ENCODE assay signal across 8 cellular contexts in the genomic region with DNA sequence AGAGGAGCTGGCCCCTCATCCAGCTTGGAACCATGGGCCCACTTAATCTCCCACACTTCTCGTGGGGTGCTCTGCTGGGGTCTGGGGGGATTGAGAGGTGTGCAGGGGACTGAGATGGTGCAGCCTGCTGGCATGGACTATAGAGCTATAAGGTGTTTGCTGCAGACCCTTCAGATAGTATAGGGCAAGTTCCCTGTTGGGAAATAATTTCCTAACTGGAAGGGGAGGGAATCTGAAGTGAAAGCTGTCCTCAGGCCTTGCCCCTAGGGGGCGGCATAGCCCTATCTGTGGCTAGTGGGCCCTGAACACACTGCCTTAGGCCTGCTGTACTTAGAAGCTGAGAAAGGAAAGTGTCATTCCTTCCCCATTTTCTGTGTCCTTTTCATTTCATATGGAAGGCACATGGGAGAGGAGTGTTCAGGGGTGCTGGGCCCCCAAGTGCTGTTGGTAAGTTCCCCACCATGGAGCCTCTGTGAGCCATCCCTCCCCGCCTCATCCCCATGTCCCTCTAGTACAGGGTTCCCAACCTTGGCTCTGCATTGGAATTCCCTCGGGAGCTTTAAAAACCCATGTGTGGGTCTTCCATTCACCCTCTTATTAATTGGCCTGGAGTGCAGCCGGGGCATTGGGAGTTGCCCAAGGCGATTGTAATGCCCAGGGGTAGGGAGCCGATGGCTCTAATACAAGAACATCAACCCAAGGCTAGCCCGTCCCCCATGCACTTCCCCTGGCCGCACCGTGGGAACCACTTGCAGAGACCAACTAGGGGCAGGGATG. TPM values are rescaled to one million over a fixed set of nuclear protein-coding genes. Genes with fewer than 3 reads are reported as not detected.
DNase-seq lines count a peak whose midpoint lies in the region; ATAC-seq and TF ChIP-seq lines count a peak whose summit lies in the region.

No MANE protein-coding gene starts in this region.

- no peak for TF ChIP-seq POLR2A in suprapubic skin (IDR thresholded peaks at IDR 0.05)

- H3K4me3 Mint-ChIP-seq in activated CD4-positive, alpha-beta memory T cell treated with anti-CD3 and anti-CD28 coated beads for 36 hours: no peak overlapping the region
- H3K4me3 Mint-ChIP-seq in endothelial cell (ENCODE audit: unreplicated experiment): no peak overlapping the region

- no peak overlapping the region for H3K27ac Mint-ChIP-seq in activated CD4-positive, alpha-beta memory T cell treated with anti-CD3 and anti-CD28 coated beads for 36 hours
- H3K27ac Mint-ChIP-seq in endothelial cell (ENCODE audit: unreplicated experiment): no peak overlapping the region

- no peaks in the 10 kb centered on the region for H3K4me1 ChIP-seq in HEK293 (ENCODE audit: control insufficient read depth, insufficient read depth, low read length)
- H3K4me1 ChIP-seq in mesodermal cell (ENCODE audit: control insufficient read depth, insufficient read depth, low read length, poor library complexity, severe bottlenecking): peaks cover 28% of the 10 kb centered on the region
- peaks cover 29% of the 10 kb centered on the region for H3K4me1 ChIP-seq in suprapubic skin

- DNase-seq in CD1c-positive myeloid dendritic cell (ENCODE audit: extremely low spot score) (peak; percentile 58), NCI-H526 (lab: John Stamatoyannopoulos, UW) (peak; percentile 58 to 87), endothelial cell (ENCODE audit: low spot score) (peak; percentile 83), suprapubic skin (ENCODE audit: low spot score in 2 of 2) (no peak)
- DNase-seq in activated CD4-positive, alpha-beta memory T cell treated with anti-CD3 and anti-CD28 coated beads for 36 hours: peak; percentile 62

- H3K27ac ChIP-seq in HEK293 (ENCODE audit: extremely low read depth, low read depth, low read length) (no peak overlapping the region), mesodermal cell (ENCODE audit: low read depth, low read length, severe bottlenecking) (peak overlapping the region; percentile 78), suprapubic skin (no peak overlapping the region)

- no peaks in the 10 kb centered on the region for H3K27me3 ChIP-seq in suprapubic skin

- no peaks in the 10 kb centered on the region for H3K9me3 Mint-ChIP-seq in activated CD4-positive, alpha-beta memory T cell treated with anti-CD3 and anti-CD28 coated beads for 36 hours
- H3K9me3 Mint-ChIP-seq in endothelial cell (ENCODE audit: unreplicated experiment): no peaks in the 10 kb centered on the region

- no peak for ATAC-seq in GM21423 (IDR thresholded peaks at IDR 0.05; ENCODE audit: unreplicated experiment)

- H3K4me3 ChIP-seq in HEK293 (ENCODE audit: low read depth, low read length) (no peak overlapping the region), mesodermal cell (ENCODE audit: extremely low read depth, insufficient read depth, low read length, poor library complexity, severe bottlenecking) (no peak overlapping the region), suprapubic skin (no peak overlapping the region)

- peaks cover 27 to 41% of the 10 kb centered on the region in 2 experiments for H3K36me3 ChIP-seq in HEK293 (ENCODE audit: control insufficient read depth in 2 of 2, insufficient read depth in 1 of 2, low read length in 2 of 2)
- peaks cover 43% of the 10 kb centered on the region for H3K36me3 ChIP-seq in mesodermal cell (ENCODE audit: control insufficient read depth, insufficient read depth, low read length)
- H3K36me3 ChIP-seq in suprapubic skin: peaks cover 35% of the 10 kb centered on the region

- 73 to 82% methylated on average over 8 to 9 of the region's 10 CpGs for WGBS in mesodermal cell (ENCODE audit: insufficient coverage in 2 of 2), 2 experiments
- 50% methylated on average over 9 of the region's 10 CpGs for WGBS in suprapubic skin

- no peak for TF ChIP-seq EP300 in suprapubic skin (IDR thresholded peaks at IDR 0.05)

- intact Hi-C loops in activated CD4-positive, alpha-beta memory T cell treated with anti-CD3 and anti-CD28 coated beads for 36 hours (cut with micrococcal nuclease): loop anchor here (1.0 to 2.0 kb wide), 2 partner anchors 59 to 372 kb away; no protein-coding TSS in a partner anchor

- no peaks in the 10 kb centered on the region for H3K9me3 ChIP-seq in HEK293 (ENCODE audit: control insufficient read depth, insufficient read depth, low read depth, low read length)
- H3K9me3 ChIP-seq in mesodermal cell (ENCODE audit: control insufficient read depth, low read length): no peaks in the 10 kb centered on the region
- H3K9me3 ChIP-seq in suprapubic skin: no peaks in the 10 kb centered on the region

- TF ChIP-seq CTCF in HEK293 (tag by site-specific recombination; IDR thresholded peaks at IDR 0.05) (peak; percentile 81), endothelial cell (IDR thresholded peaks at IDR 0.05; ENCODE audit: unreplicated experiment) (peak; percentile 76), suprapubic skin (IDR thresholded peaks at IDR 0.05) (peak; percentile 28 to 72)

- POLR2A ChIA-PET in HEK293 (lab: Yijun Ruan, JAX): interaction anchor here (0.6 to 1.1 kb wide), 3 partner anchors 9 to 110 kb away, joined by 3 to 4 read pairs (median 3); no protein-coding TSS in a partner anchor
- POLR2A ChIA-PET in activated CD4-positive, alpha-beta memory T cell treated with anti-CD3 and anti-CD28 coated beads for 36 hours (lab: Charles Lee): interaction anchor here (1.2 kb wide), 1 partner anchor 53 kb away, joined by 3 read pairs; no protein-coding TSS in a partner anchor

- H3K4me1 Mint-ChIP-seq in activated CD4-positive, alpha-beta memory T cell treated with anti-CD3 and anti-CD28 coated beads for 36 hours (ENCODE audit: low read depth): peaks cover 14% of the 10 kb centered on the region
- H3K4me1 Mint-ChIP-seq in endothelial cell (ENCODE audit: unreplicated experiment): peaks cover 3% of the 10 kb centered on the region

- no peaks in the 10 kb centered on the region for H3K27me3 Mint-ChIP-seq in activated CD4-positive, alpha-beta memory T cell treated with anti-CD3 and anti-CD28 coated beads for 36 hours
- peaks cover 10% of the 10 kb centered on the region for H3K27me3 Mint-ChIP-seq in endothelial cell (ENCODE audit: unreplicated experiment)

- CTCF ChIA-PET in HEK293 (lab: Yijun Ruan, JAX): interaction anchor here (0.5 to 6.7 kb wide), 63 partner anchors 9 to 1048 kb away, joined by 3 to 94 read pairs (median 4); a partner anchor contains a TSS
- CTCF ChIA-PET in activated CD4-positive, alpha-beta memory T cell treated with anti-CD3 and anti-CD28 coated beads for 36 hours (lab: Charles Lee): interaction anchor here (0.6 to 4.1 kb wide), 27 partner anchors 8 to 1170 kb away, joined by 3 to 21 read pairs (median 3); a partner anchor contains a TSS

- H3K36me3 Mint-ChIP-seq in activated CD4-positive, alpha-beta memory T cell treated with anti-CD3 and anti-CD28 coated beads for 36 hours: peaks cover 15% of the 10 kb centered on the region
- peaks cover 15% of the 10 kb centered on the region for H3K36me3 Mint-ChIP-seq in endothelial cell (ENCODE audit: low read depth, unreplicated experiment)

TF ChIP-seq in HEK293, 187 proteins besides CTCF, POLR2A, EP300 and RAD21 (continues in another document):
- TF ChIP-seq IKZF3 (tag by site-specific recombination; IDR thresholded peaks at IDR 0.05): peak; percentile 52; the same call in 1 of the 2 replicates
- TF ChIP-seq KLF7 (tag by site-specific recombination; IDR thresholded peaks at IDR 0.05; ENCODE audit: borderline replicate concordance): no peak
- TF ChIP-seq ZNF501 (tag by site-specific recombination; IDR thresholded peaks at IDR 0.05): no peak
- TF ChIP-seq ZNF211 (tag by site-specific recombination; IDR thresholded peaks at IDR 0.05; ENCODE audit: low read depth): no peak
- TF ChIP-seq ZNF654 (tag by site-specific recombination; IDR thresholded peaks at IDR 0.05; ENCODE audit: low read depth): peak; percentile 86
- TF ChIP-seq, protein P1, sequence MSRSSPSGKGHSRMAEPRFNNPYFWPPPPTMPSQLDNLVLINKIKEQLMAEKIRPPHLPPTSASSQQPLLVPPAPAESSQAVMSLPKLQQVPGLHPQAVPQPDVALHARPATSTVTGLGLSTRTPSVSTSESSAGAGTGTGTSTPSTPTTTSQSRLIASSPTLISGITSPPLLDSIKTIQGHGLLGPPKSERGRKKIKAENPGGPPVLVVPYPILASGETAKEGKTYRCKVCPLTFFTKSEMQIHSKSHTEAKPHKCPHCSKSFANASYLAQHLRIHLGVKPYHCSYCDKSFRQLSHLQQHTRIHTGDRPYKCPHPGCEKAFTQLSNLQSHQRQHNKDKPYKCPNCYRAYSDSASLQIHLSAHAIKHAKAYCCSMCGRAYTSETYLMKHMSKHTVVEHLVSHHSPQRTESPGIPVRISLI (tag by site-specific recombination; IDR thresholded peaks at IDR 0.05): no peak
- TF ChIP-seq, protein P2, sequence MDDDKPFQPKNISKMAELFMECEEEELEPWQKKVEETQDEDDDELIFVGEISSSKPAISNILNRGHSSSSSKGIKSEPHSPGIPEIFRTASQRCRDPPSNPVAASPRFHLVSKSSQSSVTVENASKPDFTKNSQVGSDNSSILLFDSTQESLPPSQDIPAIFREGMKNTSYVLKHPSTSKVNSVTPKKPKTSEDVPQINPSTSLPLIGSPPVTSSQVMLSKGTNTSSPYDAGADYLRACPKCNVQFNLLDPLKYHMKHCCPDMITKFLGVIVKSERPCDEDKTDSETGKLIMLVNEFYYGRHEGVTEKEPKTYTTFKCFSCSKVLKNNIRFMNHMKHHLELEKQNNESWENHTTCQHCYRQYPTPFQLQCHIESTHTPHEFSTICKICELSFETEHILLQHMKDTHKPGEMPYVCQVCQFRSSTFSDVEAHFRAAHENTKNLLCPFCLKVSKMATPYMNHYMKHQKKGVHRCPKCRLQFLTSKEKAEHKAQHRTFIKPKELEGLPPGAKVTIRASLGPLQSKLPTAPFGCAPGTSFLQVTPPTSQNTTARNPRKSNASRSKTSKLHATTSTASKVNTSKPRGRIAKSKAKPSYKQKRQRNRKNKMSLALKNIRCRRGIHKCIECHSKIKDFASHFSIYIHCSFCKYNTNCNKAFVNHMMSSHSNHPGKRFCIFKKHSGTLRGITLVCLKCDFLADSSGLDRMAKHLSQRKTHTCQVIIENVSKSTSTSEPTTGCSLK (tag by site-specific recombination; IDR thresholded peaks at IDR 0.05): no peak
- TF ChIP-seq ZFP69B (tag by site-specific recombination; IDR thresholded peaks at IDR 0.05): peak; percentile 60; the same call in 1 of the 2 replicates
- 0 out of 2 replicates have a peak, but pooled peaks have one; percentile 14 for TF ChIP-seq ZSCAN30 (tag by site-specific recombination; IDR thresholded peaks at IDR 0.05)

RNA-seq across cellular contexts. Expression of a gene that starts 19.7 kb away (rescaled TPM):
- 10 to 100 TPM; 40.1 to 40.8 TPM for total RNA-seq in activated CD4-positive, alpha-beta memory T cell treated with anti-CD3 and anti-CD28 coated beads for 36 hours
- 51.2 TPM for total RNA-seq in endothelial cell (ENCODE audit: unreplicated experiment)
- polyA plus RNA-seq in mesodermal cell (2013, experiment 1 of 2): 67.5 TPM
- 46.0 TPM for polyA plus RNA-seq in mesodermal cell (2013, experiment 2 of 2)
- 10 to 100 TPM; 28.1 to 72.6 (median 41.1) TPM for total RNA-seq in suprapubic skin

RNA-seq across cellular contexts. Expression of a gene that starts 36.4 kb away (rescaled TPM):
- not detected for total RNA-seq in activated CD4-positive, alpha-beta memory T cell treated with anti-CD3 and anti-CD28 coated beads for 36 hours
- total RNA-seq in endothelial cell (ENCODE audit: unreplicated experiment) (not detected), suprapubic skin (1 to 10 TPM in 3 of 4 donors, under 1 TPM in 1; 0.64 to 6.8 (median 3.3) TPM)
- 0.63 TPM for polyA plus RNA-seq in mesodermal cell (2013, experiment 1 of 2)
- 0.96 TPM for polyA plus RNA-seq in mesodermal cell (2013, experiment 2 of 2)

Comparison
In these comparisons a context has a peak if more than half of its experiments do, and no peak if none do; other contexts are left out.
1. DNase-seq: peak in CD1c-positive myeloid dendritic cell (single experiment), NCI-H526 (2 of 2), activated CD4-positive, alpha-beta memory T cell treated with anti-CD3 and anti-CD28 coated beads for 36 hours (single experiment) and endothelial cell (single experiment); none in suprapubic skin (0 of 2).
2. Peak in every context shown above with its lines, with median percentiles within 50 percentile points of each other: CTCF ChIP-seq.